In genomic region chr6:166333172-166333995, GRCh38 we compare ENCODE assay signal across 9 cellular contexts. TPM values are rescaled to one million over a fixed set of nuclear protein-coding genes. Genes with fewer than 3 reads are reported as not detected.
DNase-seq lines count a peak whose midpoint lies in the region; ATAC-seq, FAIRE-seq and TF ChIP-seq lines count a peak whose summit lies in the region.
"Had no signal": no experiment of that assay in that cellular context is flagged by ENCODE, and none has a peak within 500 bp of the region (broad histone marks: within the 10 kb centered on the region; RNA-seq: fewer than 3 reads in every experiment).

No MANE protein-coding gene starts in this region.

- H3K27ac ChIP-seq in GM12878 (ENCODE audit: control insufficient read depth, insufficient read depth): peak overlapping the region; percentile 93
- no peak overlapping the region for H3K27ac ChIP-seq in adrenal gland

- H3K9ac ChIP-seq in GM12878 (ENCODE audit: control insufficient read depth, insufficient read depth, low read length): peak overlapping the region; percentile 11

- CTCF ChIA-PET in GM10248 (lab: Yijun Ruan, JAX): interaction anchor here (1.0 to 2.1 kb wide), 6 partner anchors 20 to 67 kb away, joined by 3 to 10 read pairs (median 4); no protein-coding TSS in a partner anchor
- CTCF ChIA-PET in GM12878 (lab: Yijun Ruan, JAX): interaction anchor here (1.4 to 4.7 kb wide), 3 partner anchors 20 to 57 kb away, joined by 6 to 45 read pairs (median 6); no protein-coding TSS in a partner anchor

- no peak overlapping the region for H2AFZ ChIP-seq in GM12878 (ENCODE audit: control insufficient read depth, low read depth, low read length)

- RAD21 ChIA-PET in GM12878 (lab: Charles Lee; ENCODE audit: unreplicated experiment): interaction anchor here (0.9 to 5.3 kb wide), 4 partner anchors 7 to 47 kb away, joined by 3 to 43 read pairs (median 19); partner anchors contain the start of genes PRR18 and SFT2D1

- H3K36me3 ChIP-seq in GM12878 (ENCODE audit: control insufficient read depth in 2 of 2, insufficient read depth in 2 of 2, low read length in 1 of 2) (peaks cover 8 to 20% of the 10 kb centered on the region in 2 experiments), adrenal gland (replicated peaks in 1 of 2) (no peaks in the 10 kb centered on the region)

- intact Hi-C loops in GM12878 (cut with micrococcal nuclease; ENCODE audit: unreplicated experiment): loop anchor here (2.0 to 10.0 kb wide), 2 partner anchors 55 to 761 kb away; no protein-coding TSS in a partner anchor
- intact Hi-C loops in adrenal gland (cut with DNase I): no loop called here

- DNase-seq in GM10248 (ENCODE audit: extremely low spot score): peak; percentile 79
- peak; percentile 73 for DNase-seq in GM12878 (ENCODE audit: low read depth, low spot score)
- DNase-seq in omental fat pad (ENCODE audit: low spot score): no peak
- DNase-seq in adrenal gland: no peak
- no peak for DNase-seq in dedifferentiated amniotic fluid mesenchymal stem cell (ENCODE audit: extremely low spot score)
- DNase-seq in NK-92 (lab: John Stamatoyannopoulos, UW; ENCODE audit: unreplicated experiment): no peak

- peak; percentile 31 to 51; a peak in 2 of 4 replicates for TF ChIP-seq EP300 in GM12878 (IDR thresholded peaks at IDR 0.05; ENCODE audit: borderline replicate concordance in 1 of 2, control insufficient read depth in 1 of 2, low read depth in 2 of 2, low read length in 2 of 2)

- ATAC-seq in GM21381 (IDR thresholded peaks at IDR 0.05; ENCODE audit: unreplicated experiment): peak; percentile 65
- peak; percentile 61 for ATAC-seq in HG03521 (IDR thresholded peaks at IDR 0.05; ENCODE audit: unreplicated experiment)
- ATAC-seq in GM12878: peak; percentile 64
- ATAC-seq in omental fat pad (ENCODE audit: low FRiP score): no peak

- peak; percentile 40; the same call in 1 of the 2 replicates for TF ChIP-seq POLR2A in GM12878 (IDR thresholded peaks at IDR 0.05; ENCODE audit: low read depth, low read length)
- TF ChIP-seq POLR2A in adrenal gland (IDR thresholded peaks at IDR 0.05): no peak

- WGBS in GM12878 (ENCODE audit: insufficient coverage, insufficient replicate concordance, low lambda C conversion rate, missing lambda C conversion rate): 66% methylated on average over 23 of the region's 23 CpGs
- 85 to 89% (median 87%) methylated on average over 23 of the region's 23 CpGs for WGBS in adrenal gland, 4 donors

- H3K4me1 ChIP-seq in GM12878 (ENCODE audit: control insufficient read depth, insufficient read depth, low read length): peaks cover 43% of the 10 kb centered on the region
- peaks cover 0 to 26% of the 10 kb centered on the region in 2 donors for H3K4me1 ChIP-seq in adrenal gland (replicated peaks in 1 of 2)

- POLR2A ChIA-PET in GM10248 (lab: Yijun Ruan, JAX) (no interaction called here), GM12878 (lab: Charles Lee) (interaction anchor here (0.7 to 2.0 kb wide), 5 partner anchors 10 to 57 kb away, joined by 3 to 7 read pairs (median 5); no protein-coding TSS in a partner anchor)

- H3K27me3 ChIP-seq in GM12878 (replicated peaks in 1 of 2; ENCODE audit: control insufficient read depth in 2 of 2, insufficient read depth in 2 of 2, low read length in 1 of 2) (no peaks in the 10 kb centered on the region), adrenal gland (no peaks in the 10 kb centered on the region)

- no peak for TF ChIP-seq CTCF in GM10248 (IDR thresholded peaks at IDR 0.05; ENCODE audit: control extremely low read depth, extremely low read depth, low read depth, missing control alignments)
- TF ChIP-seq CTCF in GM12878 (IDR thresholded peaks at IDR 0.05 in 2 of 3, conservative IDR thresholded peaks at IDR 0.05 in 1 of 3; ENCODE audit: control insufficient read depth in 2 of 3, extremely low read depth in 1 of 3, insufficient read depth in 1 of 3, low read depth in 3 of 3, low read length in 3 of 3): no peak
- TF ChIP-seq CTCF in omental fat pad (IDR thresholded peaks at IDR 0.05): no peak
- TF ChIP-seq CTCF in adrenal gland (IDR thresholded peaks at IDR 0.05): no peak

- peaks cover 100% of the 10 kb centered on the region for H3K79me2 ChIP-seq in GM12878 (ENCODE audit: control insufficient read depth, insufficient read depth, low read length)

- TSS peak; percentile 11 for BruUV-seq in GM12878 (replicated peaks; lab: Mats Ljungman, UMichigan)

- H3K9me3 ChIP-seq in GM12878 (replicated peaks; ENCODE audit: control insufficient read depth, insufficient read depth, low read length) (no peaks in the 10 kb centered on the region; the same call in 2 of the 3 replicates), adrenal gland (replicated peaks in 1 of 3) (no peaks in the 10 kb centered on the region)

- SMC1A ChIA-PET in GM12878 (lab: Charles Lee; ENCODE audit: uncharacterized antibody, unreplicated experiment): interaction anchor here (1.5 to 4.9 kb wide), 2 partner anchors 20 to 47 kb away, joined by 9 to 39 read pairs; no protein-coding TSS in a partner anchor

- in situ Hi-C loops in GM12878 (cut with MboI): loop anchor here (5.0 kb wide), 1 partner anchor 49 kb away; the partner anchor contains the start of gene MPC1

- no peaks in the 10 kb centered on the region for H4K20me1 ChIP-seq in GM12878 (ENCODE audit: control insufficient read depth, insufficient read depth)

- peak; percentile 52 for FAIRE-seq in GM12878 (lab: Jason Lieb, UNC)

- no peak for TF ChIP-seq RAD21 in GM12878 (IDR thresholded peaks at IDR 0.05; ENCODE audit: insufficient read depth, low read depth, low read length)

- peak overlapping the region; percentile 90 for H3K4me2 ChIP-seq in GM12878 (ENCODE audit: control insufficient read depth, insufficient read depth)

- peak overlapping the region; percentile 34; the same call in 1 of the 2 replicates for H3K4me3 ChIP-seq in GM12878
- H3K4me3 ChIP-seq in adrenal gland: no peak overlapping the region

TF ChIP-seq in GM12878, 131 proteins besides CTCF, POLR2A, EP300 and RAD21 (continues in another document):
- no peak for TF ChIP-seq SREBF2 (IDR thresholded peaks at IDR 0.05; ENCODE audit: low read length)

RNA-seq across cellular contexts. Expression of gene SFT2D1, which starts 9.0 kb away (rescaled TPM):
- 290 and 291 TPM in 2 replicates for total RNA-seq in GM12878 (2013; cell fraction: nucleolus; rRNA removed)
- 105 and 145 TPM in 2 replicates for total RNA-seq in GM12878 (2014; rRNA removed)
- total RNA-seq in GM12878 (2014; rRNA removed; fragmentation: Illumina TruSeq; extraction: Trizol): 69.5 and 73.7 TPM in 2 replicates
- 77.6 and 78.3 TPM in 2 replicates for total RNA-seq in GM12878 (2021)
- polyA plus RNA-seq in GM12878 (2011; ENCODE audit: low read depth): 55.2 TPM
- polyA plus RNA-seq in GM12878 (2011; rRNA removed): 279 and 281 TPM in 2 replicates
- polyA plus RNA-seq in GM12878 (2011; cell fraction: cytosol; rRNA removed): 110 and 145 TPM in 2 replicates
- 139 and 171 TPM in 2 replicates for polyA plus RNA-seq in GM12878 (2011; cell fraction: nucleus; rRNA removed)
- polyA plus RNA-seq in GM12878 (2012): 107 and 120 TPM in 2 replicates
- 92.6 and 100 TPM in 2 replicates for polyA plus RNA-seq in GM12878 (2014; fragmentation: Illumina TruSeq; extraction: Trizol)
- polyA plus RNA-seq in GM12878 (2014; fragmentation: Nextera tagmentation; extraction: Ambion mirVana): 100 to 1,000 TPM; 119 to 149 TPM
- polyA plus RNA-seq in GM12878 (2014; rRNA removed): 110 and 130 TPM in 2 replicates
- polyA plus RNA-seq in GM12878 (2016; fragmentation: Nextera tagmentation; extraction: Ambion mirVana): 100 to 1,000 TPM; 205 to 231 TPM
- polyA minus RNA-seq in GM12878 (2011; rRNA and poly(A)+ RNA removed): 79.8 and 81.2 TPM in 2 replicates
- polyA minus RNA-seq in GM12878 (2011; cell fraction: cytosol; rRNA and poly(A)+ RNA removed): 21.2 and 32.0 TPM in 2 replicates
- 52.7 and 59.1 TPM in 2 replicates for polyA minus RNA-seq in GM12878 (2011; cell fraction: nucleus; rRNA and poly(A)+ RNA removed)
- 10 to 100 TPM; 40.0 to 63.7 (median 53.8) TPM for total RNA-seq in omental fat pad
- 10 to 100 TPM; 32.6 to 68.0 (median 50.0) TPM for total RNA-seq in adrenal gland
- polyA plus RNA-seq in adrenal gland: 10 to 100 TPM; 33.4 to 50.0 (median 40.1) TPM

RNA-seq across cellular contexts. Expression of gene PRR18, which starts 25.2 kb away (rescaled TPM):
- total RNA-seq in GM12878 (2013; cell fraction: nucleolus; rRNA removed): 3.3 and 4.1 TPM in 2 replicates
- total RNA-seq in GM12878 (2014; rRNA removed) (3.3 and 4.0 TPM in 2 replicates), GM12878 (2014; rRNA removed; fragmentation: Illumina TruSeq; extraction: Trizol) (1.2 and 1.3 TPM in 2 replicates), GM12878 (2021) (8.2 and 8.8 TPM in 2 replicates), omental fat pad (under 1 TPM in 3 of 4 donors, not detected in 1; 0.37 to 0.63 (median 0.38) TPM), adrenal gland (under 1 TPM in 2 of 8 donors, not detected in 6; 0.07 to 0.60 TPM)
- 1.0 TPM for polyA plus RNA-seq in GM12878 (2011; ENCODE audit: low read depth)
- polyA plus RNA-seq in GM12878 (2011; rRNA removed) (2.0 and 2.5 TPM in 2 replicates), GM12878 (2014; fragmentation: Illumina TruSeq; extraction: Trizol) (1.9 and 2.1 TPM in 2 replicates), GM12878 (2014; fragmentation: Nextera tagmentation; extraction: Ambion mirVana) (under 1 TPM; 0.26 to 0.84 TPM), GM12878 (2014; rRNA removed) (3.6 and 4.1 TPM in 2 replicates), GM12878 (2016; fragmentation: Nextera tagmentation; extraction: Ambion mirVana) (under 1 TPM; 0.13 to 0.42 TPM), adrenal gland (under 1 TPM in 1 of 3 donors, not detected in 2; 0.07 TPM)
- polyA plus RNA-seq in GM12878 (2011; cell fraction: cytosol; rRNA removed): 2.2 and 2.7 TPM in 2 replicates
- 6.2 and 6.4 TPM in 2 replicates for polyA plus RNA-seq in GM12878 (2011; cell fraction: nucleus; rRNA removed)
- polyA plus RNA-seq in GM12878 (2012): 2.1 and 3.7 TPM in 2 replicates
- polyA minus RNA-seq in GM12878 (2011; rRNA and poly(A)+ RNA removed): 1.3 and 2.6 TPM in 2 replicates
- polyA minus RNA-seq in GM12878 (2011; cell fraction: cytosol; rRNA and poly(A)+ RNA removed): 1.0 and 2.3 TPM in 2 replicates
- polyA minus RNA-seq in GM12878 (2011; cell fraction: nucleus; rRNA and poly(A)+ RNA removed): 2.2 and 4.3 TPM in 2 replicates
- polyA plus RNA-seq: neural cell had no signal

RNA-seq across cellular contexts. Expression of gene MPC1, which starts 49.4 kb away (rescaled TPM):
- 7.7 and 10.5 TPM in 2 replicates for total RNA-seq in GM12878 (2013; cell fraction: nucleolus; rRNA removed)
- 60.8 and 78.8 TPM in 2 replicates for total RNA-seq in GM12878 (2014; rRNA removed)
- total RNA-seq in GM12878 (2014; rRNA removed; fragmentation: Illumina TruSeq; extraction: Trizol): 76.1 and 76.7 TPM in 2 replicates
- total RNA-seq in GM12878 (2021): 51.6 and 55.0 TPM in 2 replicates
- polyA plus RNA-seq in GM12878 (2011; ENCODE audit: low read depth): 17.6 TPM
- 53.2 and 58.5 TPM in 2 replicates for polyA plus RNA-seq in GM12878 (2011; rRNA removed)
- polyA plus RNA-seq in GM12878 (2011; cell fraction: cytosol; rRNA removed): 39.8 and 50.1 TPM in 2 replicates
- 25.9 and 30.5 TPM in 2 replicates for polyA plus RNA-seq in GM12878 (2011; cell fraction: nucleus; rRNA removed)
- polyA plus RNA-seq in GM12878 (2012): 35.1 and 37.5 TPM in 2 replicates
- 93.8 and 100 TPM in 2 replicates for polyA plus RNA-seq in GM12878 (2014; fragmentation: Illumina TruSeq; extraction: Trizol)
- polyA plus RNA-seq in GM12878 (2014; fragmentation: Nextera tagmentation; extraction: Ambion mirVana): 10 to 100 TPM; 81.5 to 97.0 TPM
- polyA plus RNA-seq in GM12878 (2014; rRNA removed): 61.5 and 61.9 TPM in 2 replicates
- 100 to 1,000 TPM; 173 to 177 TPM for polyA plus RNA-seq in GM12878 (2016; fragmentation: Nextera tagmentation; extraction: Ambion mirVana)
- 16.5 and 20.0 TPM in 2 replicates for polyA minus RNA-seq in GM12878 (2011; rRNA and poly(A)+ RNA removed)
- 9.0 and 14.8 TPM in 2 replicates for polyA minus RNA-seq in GM12878 (2011; cell fraction: cytosol; rRNA and poly(A)+ RNA removed)
- polyA minus RNA-seq in GM12878 (2011; cell fraction: nucleus; rRNA and poly(A)+ RNA removed): 3.6 and 3.8 TPM in 2 replicates
- 10 to 100 TPM; 33.4 to 99.4 (median 58.8) TPM for total RNA-seq in omental fat pad
- total RNA-seq in adrenal gland: 10 to 100 TPM; 22.8 to 70.3 (median 46.0) TPM
- polyA plus RNA-seq in adrenal gland: 10 to 100 TPM; 32.3 to 76.9 (median 55.6) TPM

Comparison
In these comparisons a context has a peak if more than half of its experiments do, and no peak if none do; other contexts are left out.
1. DNase-seq: peak in GM10248 (single experiment) and GM12878 (single experiment); none in omental fat pad (single experiment), adrenal gland (0 of 7), dedifferentiated amniotic fluid mesenchymal stem cell (single experiment) and NK-92 (single experiment).